Comparison of ENCODE assay signal across 23 cellular contexts in the genomic region with DNA sequence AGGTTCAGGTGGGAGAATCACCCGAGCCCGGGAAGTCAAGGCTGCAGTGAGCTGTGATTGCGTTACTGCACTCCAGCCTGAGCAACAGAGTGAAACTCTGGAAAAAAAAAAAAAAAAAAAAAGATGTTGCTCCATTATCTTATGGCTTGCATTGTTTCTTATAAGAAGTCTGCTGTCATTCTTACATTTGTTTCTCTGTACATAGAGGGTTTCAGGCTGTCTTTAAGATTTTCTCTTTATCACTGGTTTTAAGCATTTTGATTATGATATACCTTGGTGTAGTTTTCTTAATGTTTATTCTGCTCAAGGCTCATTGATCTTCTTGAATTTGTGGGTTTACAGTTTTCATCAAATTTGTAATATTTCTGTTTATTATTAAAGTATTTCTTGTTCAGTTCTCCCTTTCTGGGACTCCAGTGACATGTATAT.
"Had no signal": no experiment of that assay in that cellular context is flagged by ENCODE, and none has a peak within 500 bp of the region (broad histone marks: within the 10 kb centered on the region; RNA-seq: fewer than 3 reads in every experiment).

No MANE protein-coding gene starts in this region.

- FAIRE-seq: astrocyte, RCC 7860 had no signal

- ATAC-seq: activated naive CD4-positive, alpha-beta T cell treated with anti-CD3 and anti-CD28 coated beads, Interleukin-2, amount 50 U/mL, for 72 hours; activated naive CD8-positive, alpha-beta T cell treated with anti-CD3 and anti-CD28 coated beads, Interleukin-2, amount 50 U/mL, for 24 hours; activated T-cell treated with anti-CD3 and anti-CD28 coated beads, Interleukin-2, amount 50 U/mL, for 4 hours; PC-3 had no signal

- DNase-seq: activated CD4-positive, alpha-beta memory T cell treated with anti-CD3 and anti-CD28 coated beads for 36 hours; activated CD4-positive, alpha-beta T cell treated with anti-CD3 and anti-CD28 coated beads for 1 hour; activated CD4-positive, alpha-beta T cell treated with anti-CD3 and anti-CD28 coated beads, Interleukin-2, amount 10 ng/mL, durations not matched to agents 24 days and 14 days; activated CD8-positive, alpha-beta memory T cell treated with anti-CD3 and anti-CD28 coated beads for 24 hours; activated effector memory CD4-positive, alpha-beta T cell treated with anti-CD3 and anti-CD28 coated beads, Interleukin-2, amount 50 U/mL, for 16 hours; activated naive CD4-positive, alpha-beta T cell treated with Interleukin-2 at 50 U/mL for 16 hours; activated naive CD8-positive, alpha-beta T cell treated with anti-CD3 and anti-CD28 coated beads, Interleukin-2, amount 50 U/mL, for 24 hours; activated T-cell treated with anti-CD3 and anti-CD28 coated beads, Interleukin-2, amount 50 U/mL, for 4 hours; amygdala; KG1; NCI-H1092; NCI-H1417 treated with DMSO at 0.1 percent for 48 hours; NCI-H1694 treated with DMSO at 0.1 percent for 48 hours; NCI-H2029 treated with DMSO at 0.1 percent for 48 hours; NCI-H2171; NCI-H226; NCI-H526 treated with DMSO at 0.1 percent for 48 hours; NCI-H82; PC-3; SHP77 treated with DMSO at 0.1 percent for 48 hours had no signal
